ENCODE assay signal across 13 cellular contexts in the genomic region with DNA sequence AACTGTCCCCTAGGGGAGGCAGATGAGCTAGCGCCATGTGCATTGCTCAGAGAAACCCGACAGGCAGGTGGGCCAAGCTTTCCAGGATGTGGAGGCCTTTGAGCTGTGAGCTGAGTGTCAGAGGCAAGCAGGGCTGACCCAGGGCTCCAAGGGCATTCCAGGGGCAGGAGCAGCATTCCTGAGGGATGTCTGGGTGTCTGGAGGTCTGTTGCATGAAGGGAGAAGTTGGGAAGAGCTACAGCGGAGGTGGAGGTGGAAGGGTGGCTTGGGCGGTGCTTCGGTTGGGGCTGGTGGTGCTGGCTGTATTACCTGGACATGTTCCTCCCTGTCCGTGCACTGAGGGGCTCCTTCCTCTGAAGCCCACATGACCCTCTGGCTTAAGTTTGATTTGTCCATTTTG.
"Had no signal": no experiment of that assay in that cellular context is flagged by ENCODE, and none has a peak within 500 bp of the region (broad histone marks: within the 10 kb centered on the region; RNA-seq: fewer than 3 reads in every experiment).

No MANE protein-coding gene starts in this region.

- H3K4me3 Mint-ChIP-seq: activated CD4-positive, alpha-beta T cell treated with anti-CD3 and anti-CD28 coated beads for 36 hours; activated CD8-positive, alpha-beta memory T cell treated with anti-CD3 and anti-CD28 coated beads, Interleukin-2, amount 10 ng/mL, durations not matched to agents 7 days and 5 days; activated naive CD4-positive, alpha-beta T cell treated with anti-CD3 and anti-CD28 coated beads, Interleukin-2, amount 10 ng/mL, durations not matched to agents 7 days and 5 days; stimulated activated memory B cell treated with anti-CD40 and anti-IgM and Interleukin-4, amounts not matched to agents 10 μg/mL and 1 μg/mL and 100 μg/mL, for 72 hours; WTC11 had no signal

- H3K9me3 Mint-ChIP-seq: activated naive CD4-positive, alpha-beta T cell treated with anti-CD3 and anti-CD28 coated beads, Interleukin-2, amount 10 ng/mL, durations not matched to agents 7 days and 5 days; stimulated activated memory B cell treated with anti-CD40 and anti-IgM and Interleukin-4, amounts not matched to agents 10 μg/mL and 1 μg/mL and 100 μg/mL, for 72 hours; WTC11 had no signal

- H3K79me2 ChIP-seq: hepatocyte had no signal

- H3K4me3 ChIP-seq: esophagus squamous epithelium, hepatocyte had no signal

- DNase-seq: activated CD4-positive, alpha-beta T cell treated with anti-CD3 and anti-CD28 coated beads for 36 hours; activated CD4-positive, alpha-beta T cell treated with anti-CD3 and anti-CD28 coated beads, Interleukin-2, amount 50 U/mL, for 48 hours; activated CD8-positive, alpha-beta memory T cell treated with anti-CD3 and anti-CD28 coated beads, Interleukin-2, amount 10 ng/mL, durations not matched to agents 7 days and 5 days; activated naive CD4-positive, alpha-beta T cell treated with anti-CD3 and anti-CD28 coated beads, Interleukin-2, amount 10 ng/mL, durations not matched to agents 7 days and 5 days; effector memory CD4-positive, alpha-beta T cell; esophagus squamous epithelium; mammary epithelial cell; stimulated activated CD4-positive, alpha-beta T cell treated with anti-CD3 and anti-CD28 coated beads, Interleukin-4, amount 100 ng/mL, for 4 hours; SW 1271 had no signal

- H3K36me3 Mint-ChIP-seq: stimulated activated memory B cell treated with anti-CD40 and anti-IgM and Interleukin-4, amounts not matched to agents 10 μg/mL and 1 μg/mL and 100 μg/mL, for 72 hours; WTC11 had no signal

- H3K27ac ChIP-seq: esophagus squamous epithelium, hepatocyte had no signal

- H3K27me3 Mint-ChIP-seq: activated CD4-positive, alpha-beta T cell treated with anti-CD3 and anti-CD28 coated beads for 36 hours; activated CD8-positive, alpha-beta memory T cell treated with anti-CD3 and anti-CD28 coated beads, Interleukin-2, amount 10 ng/mL, durations not matched to agents 7 days and 5 days; activated naive CD4-positive, alpha-beta T cell treated with anti-CD3 and anti-CD28 coated beads, Interleukin-2, amount 10 ng/mL, durations not matched to agents 7 days and 5 days; stimulated activated memory B cell treated with anti-CD40 and anti-IgM and Interleukin-4, amounts not matched to agents 10 μg/mL and 1 μg/mL and 100 μg/mL, for 72 hours had no signal

- H3K9me3 ChIP-seq: esophagus squamous epithelium had no signal

- ATAC-seq: activated CD4-positive, alpha-beta T cell treated with anti-CD3 and anti-CD28 coated beads for 36 hours; activated CD8-positive, alpha-beta memory T cell treated with anti-CD3 and anti-CD28 coated beads, Interleukin-2, amount 10 ng/mL, durations not matched to agents 7 days and 5 days; sciatic nerve; stimulated activated memory B cell treated with anti-CD40 and anti-IgM and Interleukin-4, amounts not matched to agents 10 μg/mL and 1 μg/mL and 100 μg/mL, for 72 hours; WTC11 had no signal

- H3K27ac Mint-ChIP-seq: activated CD4-positive, alpha-beta T cell treated with anti-CD3 and anti-CD28 coated beads for 36 hours; activated CD8-positive, alpha-beta memory T cell treated with anti-CD3 and anti-CD28 coated beads, Interleukin-2, amount 10 ng/mL, durations not matched to agents 7 days and 5 days; activated naive CD4-positive, alpha-beta T cell treated with anti-CD3 and anti-CD28 coated beads, Interleukin-2, amount 10 ng/mL, durations not matched to agents 7 days and 5 days; stimulated activated memory B cell treated with anti-CD40 and anti-IgM and Interleukin-4, amounts not matched to agents 10 μg/mL and 1 μg/mL and 100 μg/mL, for 72 hours; WTC11 had no signal

- H3K4me1 Mint-ChIP-seq: activated CD4-positive, alpha-beta T cell treated with anti-CD3 and anti-CD28 coated beads for 36 hours; activated CD8-positive, alpha-beta memory T cell treated with anti-CD3 and anti-CD28 coated beads, Interleukin-2, amount 10 ng/mL, durations not matched to agents 7 days and 5 days; activated naive CD4-positive, alpha-beta T cell treated with anti-CD3 and anti-CD28 coated beads, Interleukin-2, amount 10 ng/mL, durations not matched to agents 7 days and 5 days; stimulated activated memory B cell treated with anti-CD40 and anti-IgM and Interleukin-4, amounts not matched to agents 10 μg/mL and 1 μg/mL and 100 μg/mL, for 72 hours had no signal

- H3K27me3 ChIP-seq: esophagus squamous epithelium, hepatocyte had no signal

- H3K4me2 ChIP-seq: hepatocyte had no signal
